7 cellular contexts compared by ENCODE assay signal in genomic region chr3:75388515-75389124, GRCh38.
DNase-seq lines count a peak whose midpoint lies in the region; TF ChIP-seq lines count a peak whose summit lies in the region.
"Not testable (repeated sequence)": the region's sequence is repeated elsewhere in the genome, so short reads cannot be mapped to it uniquely, and the experiment has no call there.

No MANE protein-coding gene starts in this region.

- H3K79me2 ChIP-seq in GM23248 (ENCODE audit: insufficient read depth); SK-N-SH (ENCODE audit: insufficient read depth): not testable (repeated sequence)

- not testable (repeated sequence) for TF ChIP-seq CTCF in SK-N-SH (IDR thresholded peaks at IDR 0.05); cardiac fibroblast (IDR thresholded peaks at IDR 0.05; ENCODE audit: low read depth, low read length); fibroblast of mammary gland (conservative IDR thresholded peaks at IDR 0.05; ENCODE audit: control insufficient read depth, insufficient read depth, low read depth, low read length)

- not testable (repeated sequence) for H3K9ac ChIP-seq in BLaER1, GM23248, SK-N-SH

- POLR2A ChIA-PET in SK-N-SH (lab: Yijun Ruan, JAX): not testable (repeated sequence)

- CTCF ChIA-PET in SK-N-SH (lab: Yijun Ruan, JAX): not testable (repeated sequence)

- H3K36me3 ChIP-seq in BLaER1; GM23248 (ENCODE audit: low read depth); SK-N-SH (replicated peaks in 1 of 2; ENCODE audit: control insufficient read depth in 1 of 2, insufficient read depth in 2 of 2, low read length in 1 of 2): not testable (repeated sequence)

- not testable (repeated sequence) for H3K27ac ChIP-seq in BLaER1
- H3K27ac ChIP-seq in GM23248: 0 out of 2 replicates have a peak overlapping the region, but pooled peaks have one; percentile 20
- H3K27ac ChIP-seq in SK-N-SH (ENCODE audit: low read depth in 2 of 2, low read length in 1 of 2): peak overlapping the region in 1 of 2 experiments; percentile 48; a peak in 2 of 4 replicates

- not testable (repeated sequence) for TF ChIP-seq RAD21 in SK-N-SH (IDR thresholded peaks at IDR 0.05; ENCODE audit: low read length)

- TF ChIP-seq EP300 in SK-N-SH (IDR thresholded peaks at IDR 0.05; ENCODE audit: borderline replicate concordance in 1 of 2, low read depth in 1 of 2, low read length in 1 of 2): not testable (repeated sequence)

- not testable (repeated sequence) for H3K4me1 ChIP-seq in BLaER1; SK-N-SH (ENCODE audit: control insufficient read depth in 1 of 2, insufficient read depth in 2 of 2, low read depth in 1 of 2, low read length in 1 of 2)
- peaks cover 11% of the 10 kb centered on the region for H3K4me1 ChIP-seq in GM23248 (ENCODE audit: insufficient read depth)

- in situ Hi-C loops in GM23248 (cut with MboI): not testable (repeated sequence)

- H3K9me2 ChIP-seq in GM23248 (ENCODE audit: insufficient read depth); SK-N-SH: not testable (repeated sequence)

- 0 out of 2 replicates have a peak, but pooled peaks cover 10% of the 10 kb centered on the region for H3F3A ChIP-seq in GM23248 (ENCODE audit: insufficient read depth)
- not testable (repeated sequence) for H3F3A ChIP-seq in SK-N-SH (replicated peaks; ENCODE audit: insufficient read depth)

- not testable (repeated sequence) for H3K9me3 ChIP-seq in BLaER1; GM23248 (ENCODE audit: low read depth); SK-N-SH

- H4K20me1 ChIP-seq in BLaER1; GM23248 (ENCODE audit: insufficient read depth); SK-N-SH (ENCODE audit: insufficient read depth): not testable (repeated sequence)

- whole genome bisulfite sequencing in GM23248 (ENCODE audit: low coverage in 1 of 2, low lambda C conversion rate in 2 of 2, missing lambda C conversion rate in 2 of 2), 2 experiments: 17% methylated on average over 5 of the region's 5 CpGs
- WGBS in SK-N-SH (ENCODE audit: low lambda C conversion rate): 28% methylated on average over 2 of the region's 5 CpGs

- not testable (repeated sequence) for H3K27me3 ChIP-seq in BLaER1; GM23248 (replicated peaks; ENCODE audit: insufficient read depth); SK-N-SH (ENCODE audit: insufficient read depth)

- not testable (repeated sequence) for H3K4me3 ChIP-seq in BLaER1; GM23248; SK-N-SH (ENCODE audit: low read depth in 2 of 2, low read length in 1 of 2); cardiac fibroblast (replicated peaks in 1 of 2; ENCODE audit: low read depth in 2 of 2, low read length in 2 of 2); fibroblast of mammary gland (ENCODE audit: control insufficient read depth, low read depth, low read length); skeletal muscle cell (ENCODE audit: low read depth, low read length)

- H3K4me2 ChIP-seq in BLaER1 (0 out of 2 replicates have a peak overlapping the region, but pooled peaks have one; percentile 24), GM23248 (ENCODE audit: unreplicated experiment) (peak overlapping the region; percentile 43), SK-N-SH (peak overlapping the region; percentile 53)

- DNase-seq in GM23248: peak; percentile 65
- DNase-seq in SK-N-SH: not testable (repeated sequence)
- peak; percentile 8 to 9 for DNase-seq in cardiac fibroblast (ENCODE audit: low read depth in 2 of 2)
- DNase-seq in fibroblast of mammary gland (ENCODE audit: low read depth): peak; percentile 35
- DNase-seq in iris pigment epithelial cell (ENCODE audit: low read depth): peak; percentile 0
- peak; percentile 8 for DNase-seq in skeletal muscle cell (ENCODE audit: low read depth)

- H2AFZ ChIP-seq in GM23248: not testable (repeated sequence)
- peak overlapping the region; percentile 79 for H2AFZ ChIP-seq in SK-N-SH (ENCODE audit: low read depth)
